ENCODE assay signal across 19 cellular contexts in genomic region chr9:134125413-134126095, GRCh38. TPM values are rescaled to one million over a fixed set of nuclear protein-coding genes. Genes with fewer than 3 reads are reported as not detected.
"Had no signal": no experiment of that assay in that cellular context is flagged by ENCODE, and none has a peak within 500 bp of the region (broad histone marks: within the 10 kb centered on the region; RNA-seq: fewer than 3 reads in every experiment).

No MANE protein-coding gene starts in this region.

- H3K27ac Mint-ChIP-seq: activated CD4-positive, alpha-beta T cell treated with anti-CD3 and anti-CD28 coated beads, Interleukin-2, amount 10 ng/mL, durations not matched to agents 24 days and 14 days; activated T-helper 2 cell treated with anti-CD3 and anti-CD28 coated beads, Interferon-gamma antibody, Interleukin-2, Interleukin-4, amounts not matched to agents 10 μg/mL and 5 μg/mL and 100 μg/mL, durations not matched to agents 14 hours and 24 hours and 36 hours; endodermal cell; nephron; T-helper 17 cell; WTC11 had no signal

- H3K4me3 ChIP-seq: ovary, testis had no signal

- H3K9me3 ChIP-seq: ovary, testis had no signal

- H3K4me1 Mint-ChIP-seq: endodermal cell, T-helper 17 cell, WTC11 had no signal

- H3K36me3 ChIP-seq: ovary had no signal

- H3K27me3 ChIP-seq: ovary, testis had no signal

- H3K4me1 ChIP-seq: testis had no signal

- ATAC-seq: activated naive CD4-positive, alpha-beta T cell treated with anti-CD3 and anti-CD28 coated beads, Interleukin-2, amount 50 U/mL, for 72 hours; stimulated activated naive CD8-positive, alpha-beta T cell treated with anti-CD3 and anti-CD28 coated beads, Interleukin-15, amount 100 ng/mL, for 72 hours; T-helper 17 cell; WTC11 had no signal

- H3K4me3 Mint-ChIP-seq: activated CD4-positive, alpha-beta T cell treated with anti-CD3 and anti-CD28 coated beads, Interleukin-2, amount 10 ng/mL, durations not matched to agents 24 days and 14 days; endodermal cell; nephron; stimulated activated naive CD8-positive, alpha-beta T cell treated with anti-CD3 and anti-CD28 coated beads, Interleukin-15, amount 100 ng/mL, for 72 hours; T-helper 17 cell; WTC11 had no signal

- H3K9me3 Mint-ChIP-seq: activated CD4-positive, alpha-beta T cell treated with anti-CD3 and anti-CD28 coated beads, Interleukin-2, amount 10 ng/mL, durations not matched to agents 24 days and 14 days; activated naive CD4-positive, alpha-beta T cell treated with anti-CD3 and anti-CD28 coated beads, Interleukin-2, amount 50 U/mL, for 72 hours; activated T-helper 2 cell treated with anti-CD3 and anti-CD28 coated beads, Interferon-gamma antibody, Interleukin-2, Interleukin-4, amounts not matched to agents 10 μg/mL and 5 μg/mL and 100 μg/mL, durations not matched to agents 14 hours and 24 hours and 36 hours; nephron; stimulated activated naive CD8-positive, alpha-beta T cell treated with anti-CD3 and anti-CD28 coated beads, Interleukin-15, amount 100 ng/mL, for 72 hours; WTC11 had no signal

- H3K27ac ChIP-seq: ovary, testis had no signal

- DNase-seq: activated CD4-positive, alpha-beta T cell treated with anti-CD3 and anti-CD28 coated beads, Interleukin-2, amount 10 ng/mL, durations not matched to agents 24 days and 14 days; activated CD8-positive, alpha-beta memory T cell treated with anti-CD3 and anti-CD28 coated beads for 24 hours; endodermal cell; erythroblast; hippocampal formation; ovary; stimulated activated CD4-positive, alpha-beta T cell treated with anti-CD3 and anti-CD28 coated beads, Interleukin-15, amount 100 ng/mL, for 24 hours; stimulated activated CD4-positive, alpha-beta T cell treated with anti-CD3 and anti-CD28 coated beads, Interleukin-4, amount 100 ng/mL, for 24 hours; stimulated activated naive CD8-positive, alpha-beta T cell treated with anti-CD3 and anti-CD28 coated beads, Interleukin-15, amount 100 ng/mL, for 72 hours; T-helper 17 cell; testis had no signal

- H3K36me3 Mint-ChIP-seq: activated naive CD4-positive, alpha-beta T cell treated with anti-CD3 and anti-CD28 coated beads, Interleukin-2, amount 50 U/mL, for 72 hours; WTC11 had no signal

RNA-seq across cellular contexts. Expression of gene RNU6ATAC, which starts 38.8 kb away (rescaled TPM):
- total RNA-seq: cerebellum, dermis microvascular lymphatic vessel endothelial cell, lung microvascular endothelial cell, skeletal muscle tissue, testis had no signal
- polyA plus RNA-seq: ovary had no signal
